33 cellular contexts compared by ENCODE assay signal in genomic region chr7:98339043-98339442, GRCh38.
"Had no signal": no experiment of that assay in that cellular context is flagged by ENCODE, and none has a peak within 500 bp of the region (broad histone marks: within the 10 kb centered on the region; RNA-seq: fewer than 3 reads in every experiment).

No MANE protein-coding gene starts in this region.

- H3K27me3 ChIP-seq: adrenal gland, body of pancreas, brain microvascular endothelial cell, breast epithelium had no signal

- FAIRE-seq: astrocyte, TTC549 had no signal

- ATAC-seq: activated CD8-positive, alpha-beta T cell treated with anti-CD3 and anti-CD28 coated beads for 36 hours; activated naive CD4-positive, alpha-beta T cell treated with anti-CD3 and anti-CD28 coated beads, Interleukin-2, amount 50 U/mL, for 72 hours; activated T-cell treated with anti-CD3 and anti-CD28 coated beads, Interleukin-2, amount 50 U/mL, for 4 hours; activated T-cell treated with anti-CD3 and anti-CD28 coated beads, Interleukin-2, amount 50 U/mL, for 72 hours; activated T-helper 17 cell treated with anti-CD3 and anti-CD28 coated beads, Interleukin-2, amount 50 U/mL, for 72 hours; body of pancreas had no signal

- DNase-seq: activated B cell treated with CpG ODN at 0.5 μM for 24 hours; activated CD4-positive, alpha-beta memory T cell treated with anti-CD3 and anti-CD28 coated beads for 36 hours; activated CD4-positive, alpha-beta T cell treated with anti-CD3 and anti-CD28 coated beads for 4 hours; activated CD4-positive, alpha-beta T cell treated with anti-CD3 and anti-CD28 coated beads, Interleukin-2, amount 10 ng/mL, durations not matched to agents 24 days and 14 days; activated CD4-positive, alpha-beta T cell treated with anti-CD3 and anti-CD28 coated beads, Interleukin-2, amount 50 U/mL, for 1 hour; activated CD4-positive, alpha-beta T cell treated with anti-CD3 and anti-CD28 coated beads, Interleukin-2, amount 50 U/mL, for 4 hours; activated CD4-positive, CD25-positive, alpha-beta regulatory T cell treated with anti-CD3 and anti-CD28 coated beads, Interleukin-2, amount 50 U/mL, for 72 hours; activated CD8-positive, alpha-beta memory T cell treated with anti-CD3 and anti-CD28 coated beads, Interleukin-2, amount 50 U/mL, for 4 hours; activated CD8-positive, alpha-beta T cell treated with anti-CD3 and anti-CD28 coated beads for 36 hours; activated effector memory CD4-positive, alpha-beta T cell treated with anti-CD3 and anti-CD28 coated beads, Interleukin-2, amount 50 U/mL, for 16 hours; activated gamma-delta T cell treated with Interleukin-2 at 50 U/mL for 16 hours; activated naive CD4-positive, alpha-beta T cell; activated naive CD4-positive, alpha-beta T cell treated with anti-CD3 and anti-CD28 coated beads for 36 hours; activated naive CD4-positive, alpha-beta T cell treated with anti-CD3 and anti-CD28 coated beads, Interleukin-2, amount 50 U/mL, for 16 hours; activated naive CD8-positive, alpha-beta T cell treated with anti-CD3 and anti-CD28 coated beads for 36 hours; activated T-cell treated with anti-CD3 and anti-CD28 coated beads for 4 hours; activated T-cell treated with anti-CD3 and anti-CD28 coated beads, Interleukin-2, amount 50 U/mL, for 1 hour; activated T-cell treated with anti-CD3 and anti-CD28 coated beads, Interleukin-2, amount 50 U/mL, for 4 hours; activated T-cell treated with anti-CD3 and anti-CD28 coated beads, Interleukin-2, amount 50 U/mL, for 72 hours; adrenal gland; amniotic stem cell; aorta; body of pancreas; brain microvascular endothelial cell; central memory CD4-positive, alpha-beta T cell; T-helper 2 cell; T-helper 9 cell had no signal

- H3K9me3 ChIP-seq: adrenal gland, body of pancreas, breast epithelium had no signal

- H3K36me3 ChIP-seq: adrenal gland, brain microvascular endothelial cell, breast epithelium had no signal

- H3K4me3 ChIP-seq: adrenal gland, body of pancreas, breast epithelium had no signal

- H3K4me1 ChIP-seq: adrenal gland, breast epithelium had no signal

- H3K27ac ChIP-seq: adrenal gland, body of pancreas, brain microvascular endothelial cell, breast epithelium, VCaP had no signal
